In the genomic region with DNA sequence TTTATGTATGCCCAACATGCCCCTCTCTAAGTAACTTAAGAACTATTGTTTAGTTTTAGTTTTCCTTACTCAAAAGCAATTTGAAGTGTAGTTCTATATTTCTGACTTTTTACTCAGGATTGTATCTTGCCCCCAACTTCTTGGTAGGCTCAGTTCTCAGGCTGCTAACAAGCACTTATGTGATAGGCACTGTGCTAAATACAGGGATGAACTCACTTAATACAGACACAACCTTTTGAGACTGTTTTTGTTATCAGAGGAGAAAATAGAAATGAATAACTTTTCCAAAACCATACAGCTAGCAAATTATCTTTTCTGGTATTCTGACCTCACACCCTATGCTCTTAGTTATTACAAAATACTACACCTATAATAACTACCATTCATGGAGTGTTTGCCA, we compare ENCODE assay signal across 8 cellular contexts.
"Had no signal": no experiment of that assay in that cellular context is flagged by ENCODE, and none has a peak within 500 bp of the region (broad histone marks: within the 10 kb centered on the region; RNA-seq: fewer than 3 reads in every experiment).

No MANE protein-coding gene starts in this region.

- H3K4me3 ChIP-seq: GM23248, HAP-1 had no signal

- H3K4me1 ChIP-seq: HAP-1 had no signal

- H2AFZ ChIP-seq: GM23248 had no signal

- H3K27ac ChIP-seq: GM23248, HL-60 had no signal

- DNase-seq: GM23248, GOT3, H7, HFFc6 had no signal

- H3K9ac ChIP-seq: GM23248 had no signal

- H3K9me3 ChIP-seq: HAP-1 had no signal

- ATAC-seq: HCT116, HepG2 had no signal
